Comparison of ENCODE assay signal across 8 cellular contexts in the genomic region with DNA sequence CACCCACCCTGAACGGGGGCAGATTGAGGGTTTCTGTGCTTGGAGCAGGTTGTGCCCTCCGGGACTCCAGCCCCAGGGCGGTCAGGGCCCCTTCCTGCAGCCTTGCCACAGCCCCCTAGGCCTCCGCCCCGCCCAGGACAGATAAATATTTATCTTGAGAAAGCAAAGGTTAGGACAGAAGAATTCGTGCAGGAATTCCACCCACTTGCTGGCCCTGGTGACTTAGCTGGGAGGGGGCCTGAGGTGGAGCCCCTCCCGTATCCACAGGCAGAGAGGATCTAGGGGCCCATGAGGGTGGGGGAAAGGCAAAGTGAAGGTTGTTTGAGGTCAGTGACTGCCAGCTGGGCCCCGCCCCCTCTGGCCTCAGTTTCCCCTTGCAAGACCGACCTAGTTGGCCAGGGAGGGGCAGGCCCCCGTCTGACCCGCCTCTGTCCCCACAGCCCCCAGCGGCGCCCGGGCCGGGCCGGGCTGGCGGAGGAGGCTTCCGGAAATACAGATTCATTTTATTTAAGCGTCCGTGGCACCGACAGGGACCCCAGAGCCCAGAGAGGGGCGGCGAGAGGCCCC. TPM values are rescaled to one million over a fixed set of nuclear protein-coding genes. Genes with fewer than 3 reads are reported as not detected.
DNase-seq lines count a peak whose midpoint lies in the region; ATAC-seq and TF ChIP-seq lines count a peak whose summit lies in the region.

No MANE protein-coding gene starts in this region.

- H3K4me1 Mint-ChIP-seq in natural killer cell: peaks cover 9 to 42% of the 10 kb centered on the region in 2 donors

- peak overlapping the region; percentile 93 to 100 for H3K27ac ChIP-seq in coronary artery

- no peak for DNase-seq in AG09309 (ENCODE audit: low read depth)
- DNase-seq in LNCaP clone FGC (ENCODE audit: low read depth): no peak
- DNase-seq in coronary artery (ENCODE audit: low spot score): no peak
- DNase-seq in natural killer cell: no peak
- no peak for DNase-seq in GM10248 (ENCODE audit: extremely low spot score)
- DNase-seq in stimulated activated CD4-positive, alpha-beta T cell treated with anti-CD3 and anti-CD28 coated beads, Interleukin-4, amount 100 ng/mL, for 4 hours: no peak
- no peak for DNase-seq in GDM1 (lab: John Stamatoyannopoulos, UW)

- TF ChIP-seq CTCF in AG09309 (IDR thresholded peaks at IDR 0.05; ENCODE audit: control insufficient read depth, insufficient read depth, low read depth, low read length, missing control alignments): no peak
- no peak for TF ChIP-seq CTCF in LNCaP clone FGC (IDR thresholded peaks at IDR 0.05; ENCODE audit: control insufficient read depth, extremely low read depth, insufficient read depth)
- TF ChIP-seq CTCF in coronary artery (IDR thresholded peaks at IDR 0.05): no peak
- TF ChIP-seq CTCF in natural killer cell (IDR thresholded peaks at IDR 0.05): no peak
- TF ChIP-seq CTCF in GM10248 (IDR thresholded peaks at IDR 0.05; ENCODE audit: control extremely low read depth, extremely low read depth, low read depth, missing control alignments): no peak

- peak overlapping the region; percentile 86 for H3K4me3 Mint-ChIP-seq in natural killer cell

- H3K9me3 Mint-ChIP-seq in natural killer cell: no peaks in the 10 kb centered on the region

- CTCF ChIA-PET in GM10248 (lab: Yijun Ruan, JAX): interaction anchor here (1.0 to 18.0 kb wide), 4 partner anchors 8 to 15 kb away, joined by 3 to 491 read pairs (median 18); partner anchors contain the start of genes ATP5F1D, CBARP and CIRBP

- ATAC-seq in natural killer cell: no peak
- no peak for ATAC-seq in HG03097 (IDR thresholded peaks at IDR 0.05; ENCODE audit: low FRiP score, unreplicated experiment)

- H3K4me3 ChIP-seq in AG09309 (ENCODE audit: control insufficient read depth, low read depth, low read length) (peak overlapping the region; percentile 56), LNCaP clone FGC (ENCODE audit: low read depth, low read length) (peak overlapping the region; percentile 80), coronary artery (peak overlapping the region; percentile 96)

- H3K27me3 Mint-ChIP-seq in natural killer cell (ENCODE audit: low read depth in 2 of 2): no peaks in the 10 kb centered on the region

- no peaks in the 10 kb centered on the region for H3K36me3 Mint-ChIP-seq in natural killer cell

- POLR2A ChIA-PET in GM10248 (lab: Yijun Ruan, JAX): interaction anchor here (0.7 to 2.7 kb wide), 4 partner anchors 12 to 22 kb away, joined by 4 to 18 read pairs (median 4); partner anchors contain the start of genes CIRBP and FAM174C

- H3K27ac Mint-ChIP-seq in natural killer cell: peak overlapping the region; percentile 93 to 97

- intact Hi-C loops in natural killer cell (cut with micrococcal nuclease): no loop called here

RNA-seq across cellular contexts. Expression of gene MIDN, which starts 5.2 kb away (rescaled TPM):
- 100 to 1,000 TPM; 296 to 367 (median 314) TPM for total RNA-seq in natural killer cell

RNA-seq across cellular contexts. Expression of gene ATP5F1D, which starts 12.0 kb away (rescaled TPM):
- 100 to 1,000 TPM in 2 of 3 donors, 10 to 100 TPM in 1; 88.6 to 119 (median 104) TPM for total RNA-seq in natural killer cell

RNA-seq across cellular contexts. Expression of gene CIRBP, which starts 15.5 kb away (rescaled TPM):
- total RNA-seq in natural killer cell: 100 to 1,000 TPM; 410 to 454 (median 440) TPM

RNA-seq across cellular contexts. Expression of gene CBARP, which starts 15.8 kb away (rescaled TPM):
- under 1 TPM in 2 of 3 donors, not detected in 1; 0.14 to 0.41 TPM for total RNA-seq in natural killer cell

RNA-seq across cellular contexts. Expression of gene FAM174C, which starts 21.7 kb away (rescaled TPM):
- 10 to 100 TPM; 26.6 to 33.4 (median 27.1) TPM for total RNA-seq in natural killer cell
